ENCODE assay signal across 8 cellular contexts in genomic region chr16:75110637-75111513, GRCh38. TPM values are rescaled to one million over a fixed set of nuclear protein-coding genes. Genes with fewer than 3 reads are reported as not detected.
DNase-seq lines count a peak whose midpoint lies in the region; ATAC-seq and TF ChIP-seq lines count a peak whose summit lies in the region.

No MANE protein-coding gene starts in this region.

- H3K27me3 Mint-ChIP-seq in chondrocyte (ENCODE audit: low read depth) = no peaks in the 10 kb centered on the region

- H3K4me3 Mint-ChIP-seq in chondrocyte (ENCODE audit: unreplicated experiment) = peak overlapping the region; percentile 63

- H3K9me3 Mint-ChIP-seq in chondrocyte (ENCODE audit: low read depth) = no peaks in the 10 kb centered on the region

- H3K4me3 ChIP-seq in AG09309 (ENCODE audit: control insufficient read depth, low read depth, low read length) = peak overlapping the region; percentile 19

- H3K4me1 Mint-ChIP-seq in chondrocyte (ENCODE audit: low read depth) = peaks cover 33% of the 10 kb centered on the region

- intact Hi-C loops in left colon (cut with DNase I, micrococcal nuclease) = loop anchor here in 1 of 2 donors (2.0 kb wide), 1 partner anchor 112 kb away; the partner anchor contains the start of gene ZNRF1

- TF ChIP-seq CTCF in AG09309 (IDR thresholded peaks at IDR 0.05; ENCODE audit: control insufficient read depth, insufficient read depth, low read depth, low read length, missing control alignments) (peak; percentile 91), chondrocyte (IDR thresholded peaks at IDR 0.05) (peak; percentile 90)

- DNase-seq in AG09309 (ENCODE audit: low read depth) (peak; percentile 52), NCI-H345 treated with DMSO at 0.1 percent for 48 hours (lab: John Stamatoyannopoulos, UW; ENCODE audit: unreplicated experiment) (peak; percentile 39), chondrocyte (ENCODE audit: low spot score) (no peak), left colon (peak; percentile 86 to 91)
- peak; percentile 70 for DNase-seq in activated CD4-positive, alpha-beta T cell treated with anti-CD3 and anti-CD28 coated beads for 1 hour
- DNase-seq in stimulated activated CD4-positive, alpha-beta T cell treated with anti-CD3 and anti-CD28 coated beads, Interleukin-1b, Interleukin-23, amount 100 ng/mL, for 4 hours (ENCODE audit: low read depth in 2 of 2) = peak; percentile 71 to 74

- peak overlapping the region; percentile 95 for H3K27ac Mint-ChIP-seq in chondrocyte (ENCODE audit: unreplicated experiment)

- ATAC-seq in GM18909 (IDR thresholded peaks at IDR 0.05; ENCODE audit: poor library complexity, unreplicated experiment) = peak; percentile 74
- peak; percentile 82 for ATAC-seq in HG03175 (IDR thresholded peaks at IDR 0.05; ENCODE audit: unreplicated experiment)
- peak; percentile 66 for ATAC-seq in left colon

- H3K36me3 Mint-ChIP-seq in chondrocyte (ENCODE audit: low read depth) = no peaks in the 10 kb centered on the region

RNA-seq across cellular contexts. Expression of gene LDHD, which starts 5.7 kb away (rescaled TPM):
- 2.3 to 2.7 TPM (median 2.6 TPM) in 3 replicates for total RNA-seq in chondrocyte
- total RNA-seq in left colon = 10 to 100 TPM; 85.0 to 89.2 TPM

RNA-seq across cellular contexts. Expression of gene ZFP1, which starts 37.4 kb away (rescaled TPM):
- total RNA-seq in chondrocyte (11.4 to 15.3 TPM (median 14.1 TPM) in 3 replicates), left colon (1 to 10 TPM; 3.1 to 6.2 TPM)

Comparison
In these comparisons a context has a peak if more than half of its experiments do, and no peak if none do; other contexts are left out.
1. RNA of gene LDHD, which starts 5.7 kb away (total RNA-seq): 85.0 to 89.2 TPM in left colon; 2.3 to 2.7 TPM in chondrocyte; every median in the first group is over 10 times any median in the second.
2. Peak in every context shown above with its lines, with median percentiles within 50 percentile points of each other: ATAC-seq.